22 cellular contexts compared by ENCODE assay signal in the genomic region with DNA sequence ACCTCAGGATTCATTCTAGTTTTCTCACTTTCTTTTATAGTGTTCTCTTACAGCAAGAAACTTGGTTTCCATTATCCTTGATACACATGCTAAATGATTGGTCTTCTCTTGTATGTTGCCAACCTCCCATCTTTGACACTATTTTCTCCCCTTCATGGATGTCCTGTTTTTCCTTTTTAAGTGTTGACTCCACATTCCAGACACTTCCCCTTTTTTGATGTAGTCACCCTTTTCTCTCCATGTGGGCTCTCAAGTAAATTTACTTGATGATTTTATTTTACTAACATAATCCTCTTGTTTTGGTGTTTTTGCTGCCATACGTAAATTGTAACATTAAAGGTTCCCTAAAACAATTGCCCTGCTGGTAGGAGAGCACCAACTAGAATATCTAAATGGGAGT.
"Had no signal": no experiment of that assay in that cellular context is flagged by ENCODE, and none has a peak within 500 bp of the region (broad histone marks: within the 10 kb centered on the region; RNA-seq: fewer than 3 reads in every experiment).

No MANE protein-coding gene starts in this region.

- H3K27me3 ChIP-seq: dorsolateral prefrontal cortex, heart left ventricle, spleen, stomach, transverse colon had no signal

- H3K4me3 ChIP-seq: dorsolateral prefrontal cortex, heart left ventricle, spleen, stomach, thoracic aorta, transverse colon had no signal

- H3K9me3 Mint-ChIP-seq: memory B cell, natural killer cell had no signal

- H3K4me1 Mint-ChIP-seq: mesothelial cell of epicardium had no signal

- DNase-seq: cortex of kidney; dorsolateral prefrontal cortex; effector CD8-positive, alpha-beta T cell; foreskin melanocyte; heart left ventricle; hippocampal formation; kidney glomerular epithelial cell; natural killer cell; posterior cingulate gyrus; spleen; stimulated activated CD4-positive, alpha-beta T cell treated with anti-CD3 and anti-CD28 coated beads, Interleukin-2, amount 100 ng/mL, for 24 hours; stimulated activated CD4-positive, alpha-beta T cell treated with anti-CD3 and anti-CD28 coated beads, Interleukin-4, amount 100 ng/mL, for 4 hours; stimulated activated naive CD4-positive, alpha-beta T cell; stomach; substantia nigra; transverse colon had no signal

- H3K4me3 Mint-ChIP-seq: memory B cell, mesothelial cell of epicardium, natural killer cell, neural crest cell had no signal

- H3K27ac ChIP-seq: dorsolateral prefrontal cortex, heart left ventricle, spleen, stomach, thoracic aorta, transverse colon had no signal

- H3K36me3 Mint-ChIP-seq: natural killer cell had no signal

- H3K36me3 ChIP-seq: heart left ventricle, stomach, thoracic aorta, transverse colon had no signal

- H3K27ac Mint-ChIP-seq: memory B cell, mesothelial cell of epicardium had no signal

- H3K9me3 ChIP-seq: spleen, stomach, thoracic aorta, transverse colon had no signal

- H3K27me3 Mint-ChIP-seq: memory B cell had no signal

- ATAC-seq: heart left ventricle, left lobe of liver, natural killer cell, sciatic nerve had no signal
